Comparison of ENCODE assay signal across 19 cellular contexts in the genomic region with DNA sequence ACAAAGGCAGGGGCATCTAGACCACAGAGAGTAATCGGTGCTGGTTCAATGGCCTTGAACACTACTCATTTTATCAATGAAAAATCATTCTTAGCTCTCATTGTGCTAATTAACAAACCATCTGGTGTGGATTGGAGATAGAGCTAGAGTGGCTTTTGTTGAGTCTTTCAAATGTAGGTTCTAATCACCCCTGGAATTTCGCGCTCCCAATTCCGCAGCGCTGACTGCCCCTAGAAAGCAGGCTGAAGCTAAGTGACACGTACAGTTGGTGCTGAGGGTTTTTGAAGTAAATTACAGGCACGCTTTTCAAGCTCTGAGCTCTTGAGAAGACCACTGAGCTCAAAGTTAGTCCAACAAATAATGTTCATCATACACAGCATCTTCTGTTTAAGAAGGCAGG. TPM values are rescaled to one million over a fixed set of nuclear protein-coding genes. Genes with fewer than 3 reads are reported as not detected.
DNase-seq lines count a peak whose midpoint lies in the region; ATAC-seq and TF ChIP-seq lines count a peak whose summit lies in the region.
"Had no signal": no experiment of that assay in that cellular context is flagged by ENCODE, and none has a peak within 500 bp of the region (broad histone marks: within the 10 kb centered on the region; RNA-seq: fewer than 3 reads in every experiment).

No MANE protein-coding gene starts in this region.

- H4K20me1 ChIP-seq in GM23248 (ENCODE audit: insufficient read depth) = no peaks in the 10 kb centered on the region

- no peak for ATAC-seq in omental fat pad (ENCODE audit: low FRiP score)
- ATAC-seq in HG02885 (IDR thresholded peaks at IDR 0.05; ENCODE audit: poor library complexity, unreplicated experiment) = no peak
- ATAC-seq: GM12878 had no signal

- no peaks in the 10 kb centered on the region for H3K79me2 ChIP-seq in GM23248 (ENCODE audit: insufficient read depth)

- H3K9ac ChIP-seq in GM23248 = no peak overlapping the region
- H3K9ac ChIP-seq: KMS-11 had no signal

- H3K9me2 ChIP-seq in GM23248 (ENCODE audit: insufficient read depth) = no peaks in the 10 kb centered on the region

- H3K4me2 ChIP-seq in GM23248 (ENCODE audit: unreplicated experiment) = no peak overlapping the region
- H3K4me2 ChIP-seq: KMS-11 had no signal

- no peak for TF ChIP-seq CTCF in omental fat pad (IDR thresholded peaks at IDR 0.05)

- no peaks in the 10 kb centered on the region for H3F3A ChIP-seq in GM23248 (ENCODE audit: insufficient read depth)

- in situ Hi-C loops in GM23248 (cut with MboI) = no loop called here

- H3K9me3 ChIP-seq in GM23248 (ENCODE audit: low read depth) (no peaks in the 10 kb centered on the region), ectodermal cell (ENCODE audit: control insufficient read depth, low read length) (no peaks in the 10 kb centered on the region)

- no peaks in the 10 kb centered on the region for H3K36me3 ChIP-seq in GM23248 (ENCODE audit: low read depth)
- no peaks in the 10 kb centered on the region for H3K36me3 ChIP-seq in ectodermal cell (ENCODE audit: control insufficient read depth, insufficient read depth, low read length)

- DNase-seq in GM23248 (no peak), NCI-H524 treated with DMSO at 0.1 percent for 48 hours (lab: John Stamatoyannopoulos, UW) (peak; percentile 4), NCI-H2107 (lab: John Stamatoyannopoulos, UW) (no peak), omental fat pad (ENCODE audit: low spot score) (no peak), NCI-H1417 (lab: John Stamatoyannopoulos, UW) (no peak)
- DNase-seq: ACHN, AML-193, DMS153, GOT3, MV-4-11, NCI-H187 treated with DMSO at 0.1 percent for 48 hours, NCI-H345, NCI-H526 treated with DMSO at 0.1 percent for 48 hours, Right ventricle myocardium superior, SW 1271 had no signal

- no peaks in the 10 kb centered on the region for H3K27me3 ChIP-seq in GM23248 (replicated peaks; ENCODE audit: insufficient read depth)
- H3K27me3 ChIP-seq in ectodermal cell (ENCODE audit: control insufficient read depth, insufficient read depth, low read length, poor library complexity, severe bottlenecking) = no peaks in the 10 kb centered on the region

- H2AFZ ChIP-seq in GM23248 = 0 out of 2 replicates have a peak overlapping the region, but pooled peaks have one; percentile 28

- H3K4me3 ChIP-seq in GM23248 = no peak overlapping the region
- no peak overlapping the region for H3K4me3 ChIP-seq in ectodermal cell (ENCODE audit: insufficient read depth, low read depth, low read length)
- H3K4me3 ChIP-seq: GM12878 had no signal

- WGBS in GM23248 (ENCODE audit: low coverage in 1 of 2, low lambda C conversion rate in 2 of 2, missing lambda C conversion rate in 2 of 2), 2 experiments = 95 to 97% methylated on average over 7 of the region's 7 CpGs
- 68 to 77% methylated on average over 7 of the region's 7 CpGs for WGBS in ectodermal cell, 2 experiments

- no peak overlapping the region for H3K27ac ChIP-seq in GM23248
- H3K27ac ChIP-seq in ectodermal cell (ENCODE audit: insufficient read depth, low read depth, low read length, poor library complexity, severe bottlenecking) = peak overlapping the region; percentile 70
- H3K27ac ChIP-seq: KMS-11 had no signal

- no peaks in the 10 kb centered on the region for H3K4me1 ChIP-seq in GM23248 (ENCODE audit: insufficient read depth)
- H3K4me1 ChIP-seq in ectodermal cell (ENCODE audit: control insufficient read depth, insufficient read depth, low read length) = peaks cover 22% of the 10 kb centered on the region

RNA-seq across cellular contexts. Expression of gene CA6, which starts 31.2 kb away (rescaled TPM):
- total RNA-seq in GM23248 (2014; rRNA removed; shearing (Covaris generic)) = not detected in 2 replicates
- polyA plus RNA-seq in GM23248 (2016; fragmentation: Nextera tagmentation; extraction: Ambion mirVana) = not detected in 2 replicates
- polyA plus RNA-seq in ectodermal cell (2013, experiment 1 of 4) = not detected
- polyA plus RNA-seq in ectodermal cell (2013, experiment 2 of 4) = not detected
- not detected for polyA plus RNA-seq in ectodermal cell (2013, experiment 3 of 4)
- not detected for polyA plus RNA-seq in ectodermal cell (2013, experiment 4 of 4)
- total RNA-seq in omental fat pad = not detected
- total RNA-seq: GM12878, Right ventricle myocardium superior had no signal
- polyA plus RNA-seq: GM12878 had no signal

RNA-seq across cellular contexts. Expression of gene ENO1, which starts 36.0 kb away (rescaled TPM):
- 1,781 and 2,185 TPM in 2 replicates for total RNA-seq in GM23248 (2014; rRNA removed; shearing (Covaris generic))
- 2,304 and 2,417 TPM in 2 replicates for polyA plus RNA-seq in GM23248 (2016; fragmentation: Nextera tagmentation; extraction: Ambion mirVana)
- 1,944 TPM for polyA plus RNA-seq in ectodermal cell (2013, experiment 1 of 4)
- 1,655 TPM for polyA plus RNA-seq in ectodermal cell (2013, experiment 2 of 4)
- polyA plus RNA-seq in ectodermal cell (2013, experiment 3 of 4) = 1,164 TPM
- polyA plus RNA-seq in ectodermal cell (2013, experiment 4 of 4) = 1,145 TPM
- total RNA-seq in omental fat pad = 1,000 to 10,000 TPM in 1 of 4 donors, 100 to 1,000 TPM in 3; 322 to 1,205 (median 623) TPM
